10 cellular contexts compared by ENCODE assay signal in genomic region chr6:33000053-33000452, GRCh38. TPM values are rescaled to one million over a fixed set of nuclear protein-coding genes. Genes with fewer than 3 reads are reported as not detected.
DNase-seq lines count a peak whose midpoint lies in the region; ATAC-seq lines count a peak whose summit lies in the region.
"Had no signal": no experiment of that assay in that cellular context is flagged by ENCODE, and none has a peak within 500 bp of the region (broad histone marks: within the 10 kb centered on the region; RNA-seq: fewer than 3 reads in every experiment).

No MANE protein-coding gene starts in this region.

- H3K9me3 Mint-ChIP-seq in activated CD8-positive, alpha-beta T cell treated with anti-CD3 and anti-CD28 coated beads, Interleukin-2, amount 10 ng/mL, durations not matched to agents 7 days and 5 days (ENCODE audit: insufficient read depth), result no peaks in the 10 kb centered on the region
- no peaks in the 10 kb centered on the region for H3K9me3 Mint-ChIP-seq in naive thymus-derived CD4-positive, alpha-beta T cell

- no peaks in the 10 kb centered on the region for H3K9me3 ChIP-seq in naive thymus-derived CD4-positive, alpha-beta T cell (ENCODE audit: control insufficient read depth in 2 of 3, low read length in 3 of 3)

- no peak overlapping the region for H3K27ac Mint-ChIP-seq in activated CD8-positive, alpha-beta T cell treated with anti-CD3 and anti-CD28 coated beads, Interleukin-2, amount 10 ng/mL, durations not matched to agents 7 days and 5 days
- peak overlapping the region in 2 of 9 donors; percentile 18 to 60 for H3K27ac Mint-ChIP-seq in naive thymus-derived CD4-positive, alpha-beta T cell

- CTCF ChIA-PET in activated CD8-positive, alpha-beta T cell treated with anti-CD3 and anti-CD28 coated beads, Interleukin-2, amount 10 ng/mL, durations not matched to agents 7 days and 5 days (lab: Charles Lee), result interaction anchor here (0.7 to 2.9 kb wide), 12 partner anchors 10 to 149 kb away, joined by 3 to 27 read pairs (median 4); no protein-coding TSS in a partner anchor
- CTCF ChIA-PET in naive thymus-derived CD4-positive, alpha-beta T cell (lab: Charles Lee), result interaction anchor here (0.8 to 1.5 kb wide), 2 partner anchors 73 to 160 kb away, joined by 3 read pairs; no protein-coding TSS in a partner anchor

- no peak overlapping the region for H3K27ac ChIP-seq in naive thymus-derived CD4-positive, alpha-beta T cell (ENCODE audit: low read depth, low read length)

- no peaks in the 10 kb centered on the region for H3K27me3 ChIP-seq in naive thymus-derived CD4-positive, alpha-beta T cell (ENCODE audit: control insufficient read depth in 2 of 2, insufficient read depth in 2 of 2, low read length in 2 of 2)

- no peaks in the 10 kb centered on the region for H3K4me1 ChIP-seq in naive thymus-derived CD4-positive, alpha-beta T cell (ENCODE audit: control insufficient read depth in 2 of 2, insufficient read depth in 2 of 2, low read length in 2 of 2)

- peaks cover 36% of the 10 kb centered on the region for H3K27me3 Mint-ChIP-seq in activated CD8-positive, alpha-beta T cell treated with anti-CD3 and anti-CD28 coated beads, Interleukin-2, amount 10 ng/mL, durations not matched to agents 7 days and 5 days (ENCODE audit: low read depth)
- H3K27me3 Mint-ChIP-seq in naive thymus-derived CD4-positive, alpha-beta T cell, result peaks cover 10 to 58% (median 25%) of the 10 kb centered on the region in 5 donors

- POLR2A ChIA-PET in activated CD8-positive, alpha-beta T cell treated with anti-CD3 and anti-CD28 coated beads, Interleukin-2, amount 10 ng/mL, durations not matched to agents 7 days and 5 days (lab: Charles Lee), result interaction anchor here (3.0 kb wide), 1 partner anchor 28 kb away, joined by 11 read pairs; no protein-coding TSS in a partner anchor
- POLR2A ChIA-PET in naive thymus-derived CD4-positive, alpha-beta T cell (lab: Charles Lee), result interaction anchor here (1.3 to 1.6 kb wide), 2 partner anchors 10 to 28 kb away, joined by 3 to 4 read pairs; partner anchors contain the start of gene HLA-DOA

- H3K4me1 Mint-ChIP-seq in activated CD8-positive, alpha-beta T cell treated with anti-CD3 and anti-CD28 coated beads, Interleukin-2, amount 10 ng/mL, durations not matched to agents 7 days and 5 days (ENCODE audit: low read depth), result peaks cover 11% of the 10 kb centered on the region
- peaks cover 7 to 13% (median 8%) of the 10 kb centered on the region in 7 donors for H3K4me1 Mint-ChIP-seq in naive thymus-derived CD4-positive, alpha-beta T cell

- no peak overlapping the region for H3K4me3 Mint-ChIP-seq in activated CD8-positive, alpha-beta T cell treated with anti-CD3 and anti-CD28 coated beads, Interleukin-2, amount 10 ng/mL, durations not matched to agents 7 days and 5 days
- peak overlapping the region in 4 of 10 donors; percentile 6 to 45 (median 20) for H3K4me3 Mint-ChIP-seq in naive thymus-derived CD4-positive, alpha-beta T cell

- ATAC-seq in activated CD8-positive, alpha-beta T cell treated with anti-CD3 and anti-CD28 coated beads, Interleukin-2, amount 10 ng/mL, durations not matched to agents 7 days and 5 days, result peak; percentile 67
- ATAC-seq in naive thymus-derived CD4-positive, alpha-beta T cell, result peak; percentile 70
- no peak for ATAC-seq in HG02759 (IDR thresholded peaks at IDR 0.05; ENCODE audit: unreplicated experiment)
- ATAC-seq: left cardiac atrium had no signal

- peak; percentile 9 for DNase-seq in NCI-H2227 (lab: John Stamatoyannopoulos, UW; ENCODE audit: unreplicated experiment)
- DNase-seq in NCI-H2227 treated with DMSO at 0.1 percent for 48 hours (lab: John Stamatoyannopoulos, UW), result no peak
- peak; percentile 58 for DNase-seq in Jurkat, Clone E6-1 (ENCODE audit: low read depth, low spot score)
- DNase-seq in activated CD8-positive, alpha-beta T cell treated with anti-CD3 and anti-CD28 coated beads, Interleukin-2, amount 10 ng/mL, durations not matched to agents 7 days and 5 days, result peak; percentile 59
- DNase-seq in naive thymus-derived CD4-positive, alpha-beta T cell, result peak in 7 of 9 donors; percentile 22 to 58 (median 41)
- DNase-seq in ecto neural progenitor cell (ENCODE audit: low spot score), result no peak
- no peak for DNase-seq in middle frontal gyrus (ENCODE audit: extremely low spot score, low spot score)
- DNase-seq: left cardiac atrium had no signal

- intact Hi-C loops in naive thymus-derived CD4-positive, alpha-beta T cell (cut with micrococcal nuclease), result no loop called here

- H3K36me3 ChIP-seq in naive thymus-derived CD4-positive, alpha-beta T cell (ENCODE audit: control insufficient read depth in 2 of 3, insufficient read depth in 3 of 3, low read length in 3 of 3), result no peaks in the 10 kb centered on the region

- no peaks in the 10 kb centered on the region for H3K36me3 Mint-ChIP-seq in activated CD8-positive, alpha-beta T cell treated with anti-CD3 and anti-CD28 coated beads, Interleukin-2, amount 10 ng/mL, durations not matched to agents 7 days and 5 days (ENCODE audit: low read depth)
- H3K36me3 Mint-ChIP-seq in naive thymus-derived CD4-positive, alpha-beta T cell, result no peaks in the 10 kb centered on the region

- no peak overlapping the region for H3K4me3 ChIP-seq in Jurkat, Clone E6-1 (ENCODE audit: low read length)
- H3K4me3 ChIP-seq in naive thymus-derived CD4-positive, alpha-beta T cell (ENCODE audit: low read length), result no peak overlapping the region

RNA-seq across cellular contexts. Expression of gene HLA-DOA, which starts 9.3 kb away (rescaled TPM):
- 3.3 TPM for polyA plus RNA-seq in Jurkat, Clone E6-1 (2012; ENCODE audit: insufficient read depth, insufficient read length)
- total RNA-seq in activated CD8-positive, alpha-beta T cell treated with anti-CD3 and anti-CD28 coated beads, Interleukin-2, amount 10 ng/mL, durations not matched to agents 7 days and 5 days, result 1 to 10 TPM; 3.3 to 4.2 TPM
- total RNA-seq in naive thymus-derived CD4-positive, alpha-beta T cell, result 10 to 100 TPM in 1 of 5 experiments, 1 to 10 TPM in 4; 3.0 to 10.5 (median 5.4) TPM
- 1 to 10 TPM; 4.6 to 6.7 TPM for polyA plus RNA-seq in naive thymus-derived CD4-positive, alpha-beta T cell
- polyA plus RNA-seq: BJ had no signal

RNA-seq across cellular contexts. Expression of gene BRD2, which starts 31.7 kb away (rescaled TPM):
- 232 TPM for polyA plus RNA-seq in Jurkat, Clone E6-1 (2012; ENCODE audit: insufficient read depth, insufficient read length)
- 100 to 1,000 TPM; 299 to 313 TPM for total RNA-seq in activated CD8-positive, alpha-beta T cell treated with anti-CD3 and anti-CD28 coated beads, Interleukin-2, amount 10 ng/mL, durations not matched to agents 7 days and 5 days
- 100 to 1,000 TPM; 275 to 391 (median 360) TPM for total RNA-seq in naive thymus-derived CD4-positive, alpha-beta T cell
- 10 to 100 TPM; 33.4 to 82.6 TPM for polyA plus RNA-seq in naive thymus-derived CD4-positive, alpha-beta T cell

RNA-seq across cellular contexts. Expression of gene HLA-DMA, which starts 47.2 kb away (rescaled TPM):
- polyA plus RNA-seq in Jurkat, Clone E6-1 (2012; ENCODE audit: insufficient read depth, insufficient read length), result 7.5 TPM
- total RNA-seq in activated CD8-positive, alpha-beta T cell treated with anti-CD3 and anti-CD28 coated beads, Interleukin-2, amount 10 ng/mL, durations not matched to agents 7 days and 5 days, result 10 to 100 TPM; 28.6 to 30.5 TPM
- total RNA-seq in naive thymus-derived CD4-positive, alpha-beta T cell, result 100 to 1,000 TPM in 1 of 5 experiments, 10 to 100 TPM in 4; 12.5 to 120 (median 29.6) TPM
- 10 to 100 TPM; 19.3 to 25.6 TPM for polyA plus RNA-seq in naive thymus-derived CD4-positive, alpha-beta T cell

RNA-seq across cellular contexts. Expression of gene HLA-DMB, which starts 59.2 kb away (rescaled TPM):
- not detected for polyA plus RNA-seq in Jurkat, Clone E6-1 (2012; ENCODE audit: insufficient read depth, insufficient read length)
- total RNA-seq in activated CD8-positive, alpha-beta T cell treated with anti-CD3 and anti-CD28 coated beads, Interleukin-2, amount 10 ng/mL, durations not matched to agents 7 days and 5 days, result 10 to 100 TPM; 14.4 to 14.7 TPM
- total RNA-seq in naive thymus-derived CD4-positive, alpha-beta T cell, result 10 to 100 TPM in 2 of 5 experiments, 1 to 10 TPM in 3; 7.8 to 82.5 (median 9.1) TPM
- polyA plus RNA-seq in naive thymus-derived CD4-positive, alpha-beta T cell, result 10 to 100 TPM in 1 of 2 donors, 1 to 10 TPM in 1; 8.2 to 11.9 TPM
- polyA plus RNA-seq: BJ had no signal

Comparison
In these comparisons a context has a peak if more than half of its experiments do, and no peak if none do; other contexts are left out.
1. DNase-seq: peak in NCI-H2227 (single experiment), Jurkat, Clone E6-1 (single experiment), activated CD8-positive, alpha-beta T cell treated with anti-CD3 and anti-CD28 coated beads, Interleukin-2, amount 10 ng/mL, durations not matched to agents 7 days and 5 days (single experiment) and naive thymus-derived CD4-positive, alpha-beta T cell (7 of 9); none in NCI-H2227 treated with DMSO at 0.1 percent for 48 hours (single experiment), ecto neural progenitor cell (single experiment) and middle frontal gyrus (single experiment).